Comparison of ENCODE assay signal across 8 cellular contexts in genomic region chr14:94132285-94132887, GRCh38. TPM values are rescaled to one million over a fixed set of nuclear protein-coding genes. Genes with fewer than 3 reads are reported as not detected.
DNase-seq lines count a peak whose midpoint lies in the region; TF ChIP-seq lines count a peak whose summit lies in the region.

No MANE protein-coding gene starts in this region.

- H3K36me3 ChIP-seq in HAP-1 (replicated peaks) (no peaks in the 10 kb centered on the region), thyroid gland (no peaks in the 10 kb centered on the region)

- H3K36me3 Mint-ChIP-seq in Calu3 (ENCODE audit: insufficient read depth, unreplicated experiment) = peaks cover 17% of the 10 kb centered on the region

- CTCF ChIA-PET in Calu3 (lab: Charles Lee) = interaction anchor here (0.8 to 1.6 kb wide), 7 partner anchors 66 to 354 kb away, joined by 3 to 6 read pairs (median 3); no protein-coding TSS in a partner anchor

- no peak overlapping the region for H3K27ac ChIP-seq in thyroid gland

- 46% methylated on average over 4 of the region's 4 CpGs for WGBS in thyroid gland, 2 donors

- no TSS peak for BruUV-seq in Calu3 (replicated peaks; lab: Mats Ljungman, UMichigan)

- H3K4me1 ChIP-seq in HAP-1 (peaks cover 12% of the 10 kb centered on the region), thyroid gland (peaks cover 9 to 12% of the 10 kb centered on the region in 2 donors)

- TF ChIP-seq CTCF in Calu3 (IDR thresholded peaks at IDR 0.05; ENCODE audit: unreplicated experiment) (peak; percentile 63), thyroid gland (IDR thresholded peaks at IDR 0.05) (peak; percentile 49 to 71 (median 62))

- no peaks in the 10 kb centered on the region for H3K9me3 ChIP-seq in HAP-1
- no peaks in the 10 kb centered on the region for H3K9me3 ChIP-seq in thyroid gland

- intact Hi-C loops in Calu3 (cut with micrococcal nuclease; ENCODE audit: unreplicated experiment) (loop anchor here (2.0 to 5.0 kb wide), 2 partner anchors 265 to 280 kb away; no protein-coding TSS in a partner anchor), thyroid gland (cut with DNase I) (loop anchor here (10.0 kb wide), 1 partner anchor 198 kb away; no protein-coding TSS in a partner anchor)

- no peak overlapping the region for H3K27ac Mint-ChIP-seq in Calu3 (ENCODE audit: unreplicated experiment)

- H3K27me3 ChIP-seq in HAP-1 (ENCODE audit: low read depth) (no peaks in the 10 kb centered on the region), thyroid gland (no peaks in the 10 kb centered on the region)

- H3K9me3 Mint-ChIP-seq in Calu3 (ENCODE audit: low read depth, unreplicated experiment) = no peaks in the 10 kb centered on the region

- no peak overlapping the region for H3K4me3 Mint-ChIP-seq in Calu3 (ENCODE audit: low read depth, unreplicated experiment)

- H3K27me3 Mint-ChIP-seq in Calu3 (ENCODE audit: unreplicated experiment) = no peaks in the 10 kb centered on the region

- no peak overlapping the region for H3K4me3 ChIP-seq in HAP-1
- H3K4me3 ChIP-seq in thyroid gland (replicated peaks in 1 of 3) = no peak overlapping the region

- DNase-seq in Calu3 (peak; percentile 74), HAP-1 (ENCODE audit: low spot score in 2 of 2) (peak; percentile 72 to 79), NCI-H345 treated with DMSO at 0.1 percent for 48 hours (lab: John Stamatoyannopoulos, UW; ENCODE audit: unreplicated experiment) (peak; percentile 48), ecto neural progenitor cell (ENCODE audit: low spot score) (peak; percentile 62), mucosa of gallbladder (ENCODE audit: low spot score) (peak; percentile 69), thyroid gland (peak; percentile 39 to 40), HPDE6-E6E7 (ENCODE audit: extremely low spot score) (no peak)
- peak; percentile 44 for DNase-seq in activated CD4-positive, CD25-positive, alpha-beta regulatory T cell treated with anti-CD3 and anti-CD28 coated beads, Interleukin-2, amount 50 U/mL, for 16 hours (ENCODE audit: low read depth, low spot score)

- peaks cover 14% of the 10 kb centered on the region for H3K4me1 Mint-ChIP-seq in Calu3 (ENCODE audit: low read depth, unreplicated experiment)

- TF ChIP-seq POLR2A in thyroid gland (IDR thresholded peaks at IDR 0.05) = no peak

- in situ Hi-C loops in HAP-1 (cut with MboI; ENCODE audit: low sequenced_read_pairs) = loop anchor here (25.0 kb wide), 1 partner anchor 555 kb away; no protein-coding TSS in a partner anchor

RNA-seq across cellular contexts. Expression of gene IFI27L2, which starts 3.0 kb away (rescaled TPM):
- 40.4 and 57.1 TPM in 2 replicates for total RNA-seq in Calu3 (2022)
- 61.8 TPM for total RNA-seq in mucosa of gallbladder
- total RNA-seq in thyroid gland = 10 to 100 TPM in 2 of 4 donors, 1 to 10 TPM in 2; 7.8 to 97.8 (median 23.1) TPM

RNA-seq across cellular contexts. Expression of gene IFI27, which starts 21.9 kb away (rescaled TPM):
- 766 and 1,874 TPM in 2 replicates for total RNA-seq in Calu3 (2022)
- total RNA-seq in mucosa of gallbladder = 478 TPM
- 100 to 1,000 TPM in 2 of 4 donors, 10 to 100 TPM in 2; 40.8 to 111 (median 81.3) TPM for total RNA-seq in thyroid gland

RNA-seq across cellular contexts. Expression of gene PPP4R4, which starts 41.7 kb away (rescaled TPM):
- 0.10 and 0.78 TPM in 2 replicates for total RNA-seq in Calu3 (2022)
- 1.4 TPM for total RNA-seq in mucosa of gallbladder
- 10 to 100 TPM in 1 of 4 donors, 1 to 10 TPM in 1, under 1 TPM in 2; 0.45 to 16.2 (median 0.92) TPM for total RNA-seq in thyroid gland

RNA-seq across cellular contexts. Expression of gene IFI27L1, which starts 51.3 kb away (rescaled TPM):
- total RNA-seq in Calu3 (2022) (17.2 and 17.7 TPM in 2 replicates), mucosa of gallbladder (19.8 TPM), thyroid gland (10 to 100 TPM in 2 of 4 donors, 1 to 10 TPM in 2; 3.4 to 21.3 (median 10.2) TPM)

RNA-seq across cellular contexts. Expression of gene DDX24, which starts 51.4 kb away (rescaled TPM):
- total RNA-seq in Calu3 (2022) (190 and 229 TPM in 2 replicates), mucosa of gallbladder (187 TPM), thyroid gland (100 to 1,000 TPM; 139 to 209 (median 193) TPM)
